10 cellular contexts compared by ENCODE assay signal in genomic region chr3:73508330-73508954, GRCh38.
DNase-seq lines count a peak whose midpoint lies in the region; ATAC-seq and TF ChIP-seq lines count a peak whose summit lies in the region.
"Had no signal": no experiment of that assay in that cellular context is flagged by ENCODE, and none has a peak within 500 bp of the region (broad histone marks: within the 10 kb centered on the region; RNA-seq: fewer than 3 reads in every experiment).

No MANE protein-coding gene starts in this region.

- H3K27ac Mint-ChIP-seq in endodermal cell, result no peak overlapping the region
- H3K27ac Mint-ChIP-seq: activated naive CD8-positive, alpha-beta T cell had no signal

- peak; percentile 79 for TF ChIP-seq CTCF in Loucy (conservative IDR thresholded peaks at IDR 0.05; ENCODE audit: low read length)
- peak; percentile 92 for TF ChIP-seq CTCF in endodermal cell (conservative IDR thresholded peaks at IDR 0.05)
- no peak for TF ChIP-seq CTCF in omental fat pad (IDR thresholded peaks at IDR 0.05)

- H3K9me2 ChIP-seq in Loucy (replicated peaks; ENCODE audit: low read depth, low read length), result no peaks in the 10 kb centered on the region

- H3K9ac ChIP-seq in Loucy (ENCODE audit: low read depth, low read length, poor library complexity, severe bottlenecking), result no peak overlapping the region
- no peak overlapping the region for H3K9ac ChIP-seq in endodermal cell (ENCODE audit: extremely low read depth, low read length, poor library complexity, severe bottlenecking)
- H3K9ac ChIP-seq: BLaER1 treated with 17β-estradiol and CSF1 and Interleukin-3, amounts not matched to agents 10 nM and 100 nM had no signal

- H3K4me1 ChIP-seq in Loucy (ENCODE audit: insufficient read depth, low read length, poor library complexity, severe bottlenecking) (no peaks in the 10 kb centered on the region), endodermal cell (ENCODE audit: control insufficient read depth, insufficient read depth, low read length) (peaks cover 21% of the 10 kb centered on the region), mesodermal cell (ENCODE audit: control insufficient read depth, insufficient read depth, low read length, poor library complexity, severe bottlenecking) (peaks cover 20% of the 10 kb centered on the region)

- no peaks in the 10 kb centered on the region for H3K9me3 ChIP-seq in Loucy (ENCODE audit: insufficient read depth, low read depth, low read length)
- no peaks in the 10 kb centered on the region for H3K9me3 ChIP-seq in endodermal cell (ENCODE audit: control insufficient read depth, low read length)
- H3K9me3 ChIP-seq in mesodermal cell (ENCODE audit: control insufficient read depth, low read length), result no peaks in the 10 kb centered on the region
- H3K9me3 ChIP-seq: BLaER1 treated with 17β-estradiol and CSF1 and Interleukin-3, amounts not matched to agents 10 nM and 100 nM had no signal

- H3K27ac ChIP-seq in endodermal cell (ENCODE audit: low read depth, low read length), result no peak overlapping the region
- peak overlapping the region; percentile 20 for H3K27ac ChIP-seq in mesodermal cell (ENCODE audit: low read depth, low read length, severe bottlenecking)
- H3K27ac ChIP-seq: BLaER1 treated with 17β-estradiol and CSF1 and Interleukin-3, amounts not matched to agents 10 nM and 100 nM had no signal

- no peak overlapping the region for H3K4me3 Mint-ChIP-seq in endodermal cell
- H3K4me3 Mint-ChIP-seq: activated naive CD8-positive, alpha-beta T cell had no signal

- no peak overlapping the region for H2AFZ ChIP-seq in Loucy (ENCODE audit: low read length)

- DNase-seq in NCI-H1417 (lab: John Stamatoyannopoulos, UW), result peak; percentile 21 to 67 (median 66)
- DNase-seq in NCI-H1417 treated with DMSO at 0.1 percent for 48 hours (lab: John Stamatoyannopoulos, UW), result no peak
- peak; percentile 65 to 74 for DNase-seq in SHP77 (lab: John Stamatoyannopoulos, UW)
- DNase-seq in endodermal cell, result peak; percentile 79
- no peak for DNase-seq in omental fat pad (ENCODE audit: low spot score)

- no peaks in the 10 kb centered on the region for H4K20me1 ChIP-seq in Loucy (ENCODE audit: insufficient read depth, low read length, poor library complexity, severe bottlenecking)
- H4K20me1 ChIP-seq: BLaER1 treated with 17β-estradiol and CSF1 and Interleukin-3, amounts not matched to agents 10 nM and 100 nM had no signal

- no peaks in the 10 kb centered on the region for H3K36me3 ChIP-seq in Loucy (ENCODE audit: insufficient read depth, low read length)
- no peaks in the 10 kb centered on the region for H3K36me3 ChIP-seq in endodermal cell (ENCODE audit: control insufficient read depth, insufficient read depth, low read length)
- H3K36me3 ChIP-seq in mesodermal cell (ENCODE audit: control insufficient read depth, insufficient read depth, low read length), result no peaks in the 10 kb centered on the region
- H3K36me3 ChIP-seq: BLaER1 treated with 17β-estradiol and CSF1 and Interleukin-3, amounts not matched to agents 10 nM and 100 nM had no signal

- ATAC-seq in GM21786 (IDR thresholded peaks at IDR 0.05; ENCODE audit: unreplicated experiment) (peak; percentile 59), omental fat pad (ENCODE audit: low FRiP score) (no peak)

- no peaks in the 10 kb centered on the region for H3K36me3 Mint-ChIP-seq in endodermal cell (ENCODE audit: low read depth)
- H3K36me3 Mint-ChIP-seq: activated naive CD8-positive, alpha-beta T cell had no signal

- no peak overlapping the region for H3K4me2 ChIP-seq in Loucy (ENCODE audit: low read depth, low read length, poor library complexity, severe bottlenecking)

- WGBS in endodermal cell (ENCODE audit: insufficient coverage in 1 of 2, insufficient read length in 1 of 2), 2 experiments, result 24 to 28% methylated on average over 4 to 5 of the region's 6 CpGs
- 18 to 34% methylated on average over 2 to 4 of the region's 6 CpGs for WGBS in mesodermal cell (ENCODE audit: insufficient coverage in 2 of 2), 2 experiments

- H3K27me3 Mint-ChIP-seq in endodermal cell (ENCODE audit: insufficient read depth), result peaks cover 22% of the 10 kb centered on the region

- no peaks in the 10 kb centered on the region for H3K9me3 Mint-ChIP-seq in endodermal cell

- no peaks in the 10 kb centered on the region for H3K79me2 ChIP-seq in Loucy (ENCODE audit: insufficient read depth, low read length)

- H3F3A ChIP-seq in Loucy (ENCODE audit: low read depth), result no peaks in the 10 kb centered on the region

- no peaks in the 10 kb centered on the region for H3K27me3 ChIP-seq in Loucy (ENCODE audit: insufficient read depth, low read length, poor library complexity, severe bottlenecking)
- H3K27me3 ChIP-seq in endodermal cell (ENCODE audit: control insufficient read depth, insufficient read depth, low read length, poor library complexity, severe bottlenecking), result peaks cover 5% of the 10 kb centered on the region
- H3K27me3 ChIP-seq: BLaER1 treated with 17β-estradiol and CSF1 and Interleukin-3, amounts not matched to agents 10 nM and 100 nM had no signal

- H3K4me3 ChIP-seq in Loucy (ENCODE audit: low read length, poor library complexity, severe bottlenecking) (no peak overlapping the region), endodermal cell (ENCODE audit: low read length) (no peak overlapping the region), mesodermal cell (ENCODE audit: extremely low read depth, insufficient read depth, low read length, poor library complexity, severe bottlenecking) (no peak overlapping the region)
- H3K4me3 ChIP-seq: BLaER1 treated with 17β-estradiol and CSF1 and Interleukin-3, amounts not matched to agents 10 nM and 100 nM had no signal

- H3K4me1 Mint-ChIP-seq in endodermal cell, result peaks cover 42% of the 10 kb centered on the region

Comparison
In these comparisons a context has a peak if more than half of its experiments do, and no peak if none do; other contexts are left out.
1. DNase-seq: peak in NCI-H1417 (3 of 3), SHP77 (2 of 2) and endodermal cell (single experiment); none in NCI-H1417 treated with DMSO at 0.1 percent for 48 hours (single experiment) and omental fat pad (single experiment).
2. CTCF ChIP-seq: peak in Loucy (single experiment) and endodermal cell (single experiment); none in omental fat pad (0 of 3).